In genomic region chr2:27261241-27261925, GRCh38 we compare ENCODE assay signal across 1 cellular context.
TF ChIP-seq lines count a peak whose summit lies in the region.

No MANE protein-coding gene starts in this region.

TF ChIP-seq in SK-N-SH treated with all-trans-retinoic acid at 6 μM for 48 hours, 23 proteins besides CTCF, POLR2A, EP300 and RAD21 (continued from another document):
- TF ChIP-seq CSRNP3 (CRISPR knock-in tag; IDR thresholded peaks at IDR 0.05) (no peak), TSHZ2 (CRISPR knock-in tag; IDR thresholded peaks at IDR 0.05) (no peak), ARNTL (CRISPR knock-in tag; IDR thresholded peaks at IDR 0.05; ENCODE audit: borderline replicate concordance, low read depth) (no peak)
